ENCODE assay signal across 18 cellular contexts in the genomic region with DNA sequence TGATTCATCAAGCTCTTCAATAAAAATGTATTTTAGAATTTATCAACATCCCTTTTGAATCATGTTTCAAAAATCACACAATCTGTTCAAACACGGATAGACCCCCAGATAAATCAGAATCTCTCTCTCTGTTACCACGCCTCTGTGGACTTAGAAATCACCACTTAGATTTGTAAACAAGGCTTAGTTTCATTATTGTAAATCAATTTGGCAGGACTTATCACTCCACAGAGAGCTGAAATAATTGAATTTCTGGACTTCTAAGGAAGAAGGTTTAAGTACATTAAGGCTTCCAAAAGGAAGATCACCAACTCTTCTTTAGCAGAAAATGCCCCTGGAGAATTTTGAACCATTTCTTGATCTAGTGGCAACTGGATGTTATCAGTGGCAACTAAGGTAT.
DNase-seq lines count a peak whose midpoint lies in the region; ATAC-seq and TF ChIP-seq lines count a peak whose summit lies in the region.
"Had no signal": no experiment of that assay in that cellular context is flagged by ENCODE, and none has a peak within 500 bp of the region (broad histone marks: within the 10 kb centered on the region; RNA-seq: fewer than 3 reads in every experiment).

No MANE protein-coding gene starts in this region.

- H3K9me3 ChIP-seq in CD4-positive, alpha-beta memory T cell (ENCODE audit: control insufficient read depth in 1 of 2, low read length in 2 of 2), result no peaks in the 10 kb centered on the region
- no peaks in the 10 kb centered on the region for H3K9me3 ChIP-seq in naive thymus-derived CD4-positive, alpha-beta T cell (ENCODE audit: control insufficient read depth in 2 of 3, low read length in 3 of 3)
- H3K9me3 ChIP-seq in esophagus muscularis mucosa, result no peaks in the 10 kb centered on the region
- H3K9me3 ChIP-seq: body of pancreas had no signal

- no peaks in the 10 kb centered on the region for H3K36me3 Mint-ChIP-seq in activated CD4-positive, alpha-beta T cell treated with anti-CD3 and anti-CD28 coated beads, Interleukin-2, amount 10 ng/mL, durations not matched to agents 24 days and 14 days (ENCODE audit: low read depth)
- H3K36me3 Mint-ChIP-seq in CD4-positive, alpha-beta memory T cell, result no peaks in the 10 kb centered on the region
- no peaks in the 10 kb centered on the region for H3K36me3 Mint-ChIP-seq in WTC11
- peaks cover 0 to 3% (median 0%) of the 10 kb centered on the region in 5 donors for H3K36me3 Mint-ChIP-seq in naive thymus-derived CD4-positive, alpha-beta T cell

- intact Hi-C loops in activated CD4-positive, alpha-beta T cell treated with anti-CD3 and anti-CD28 coated beads, Interleukin-2, amount 10 ng/mL, durations not matched to agents 24 days and 14 days (cut with micrococcal nuclease), result no loop called here
- intact Hi-C loops in CD4-positive, alpha-beta memory T cell (cut with micrococcal nuclease), result no loop called here
- intact Hi-C loops in naive thymus-derived CD4-positive, alpha-beta T cell (cut with micrococcal nuclease), result loop anchor here (2.0 to 5.0 kb wide), 2 partner anchors 101 to 173 kb away; a partner anchor contains a TSS
- intact Hi-C loops in esophagus muscularis mucosa (cut with DNase I), result no loop called here

- no peaks in the 10 kb centered on the region for H3K27me3 Mint-ChIP-seq in activated CD4-positive, alpha-beta T cell treated with anti-CD3 and anti-CD28 coated beads, Interleukin-2, amount 10 ng/mL, durations not matched to agents 24 days and 14 days
- H3K27me3 Mint-ChIP-seq in CD4-positive, alpha-beta memory T cell, result no peaks in the 10 kb centered on the region
- H3K27me3 Mint-ChIP-seq in WTC11 (ENCODE audit: low read depth), result no peaks in the 10 kb centered on the region
- no peaks in the 10 kb centered on the region for H3K27me3 Mint-ChIP-seq in naive thymus-derived CD4-positive, alpha-beta T cell
- H3K27me3 Mint-ChIP-seq: dendritic cell treated with granulocyte-macrophage colony-stimulating factor and Interleukin-4, amounts not matched to agents 40 ng/mL and 50 ng/mL, for 4 days had no signal

- TF ChIP-seq POLR2A in esophagus muscularis mucosa (IDR thresholded peaks at IDR 0.05; ENCODE audit: low read depth), result no peak

- no peak overlapping the region for H3K4me3 ChIP-seq in CD4-positive, alpha-beta memory T cell (ENCODE audit: low read length in 2 of 2)
- no peak overlapping the region for H3K4me3 ChIP-seq in naive thymus-derived CD4-positive, alpha-beta T cell (ENCODE audit: low read length)
- H3K4me3 ChIP-seq in esophagus muscularis mucosa, result no peak overlapping the region
- H3K4me3 ChIP-seq: body of pancreas had no signal

- WGBS in esophagus muscularis mucosa, result 91% methylated on average over 2 of the region's 2 CpGs

- CTCF ChIA-PET in CD4-positive, alpha-beta memory T cell (lab: Charles Lee; ENCODE audit: partially characterized antibody), result no interaction called here
- CTCF ChIA-PET in WTC11 (lab: Charles Lee), result no interaction called here
- CTCF ChIA-PET in naive thymus-derived CD4-positive, alpha-beta T cell (lab: Charles Lee), result interaction anchor here (1.2 kb wide), 1 partner anchor 99 kb away, joined by 3 read pairs; no protein-coding TSS in a partner anchor

- peak overlapping the region; percentile 44 for H3K27ac ChIP-seq in CD4-positive, alpha-beta memory T cell (ENCODE audit: low read depth, low read length)
- H3K27ac ChIP-seq in naive thymus-derived CD4-positive, alpha-beta T cell (ENCODE audit: low read depth, low read length), result peak overlapping the region; percentile 57
- H3K27ac ChIP-seq in esophagus muscularis mucosa (replicated peaks in 1 of 4), result no peak overlapping the region
- H3K27ac ChIP-seq: body of pancreas had no signal

- peaks cover 41% of the 10 kb centered on the region for H3K4me1 ChIP-seq in CD4-positive, alpha-beta memory T cell (ENCODE audit: insufficient read depth, low read length)
- H3K4me1 ChIP-seq in naive thymus-derived CD4-positive, alpha-beta T cell (ENCODE audit: control insufficient read depth in 2 of 2, insufficient read depth in 2 of 2, low read length in 2 of 2), result peaks cover 0 to 38% of the 10 kb centered on the region in 2 donors
- peaks cover 33 to 55% (median 42%) of the 10 kb centered on the region in 4 donors for H3K4me1 ChIP-seq in esophagus muscularis mucosa

- peaks cover 36% of the 10 kb centered on the region for H3K4me1 Mint-ChIP-seq in activated CD4-positive, alpha-beta T cell treated with anti-CD3 and anti-CD28 coated beads, Interleukin-2, amount 10 ng/mL, durations not matched to agents 24 days and 14 days
- peaks cover 32 to 47% (median 40%) of the 10 kb centered on the region in 4 donors for H3K4me1 Mint-ChIP-seq in CD4-positive, alpha-beta memory T cell
- peaks cover 93% of the 10 kb centered on the region for H3K4me1 Mint-ChIP-seq in WTC11
- peaks cover 23 to 69% (median 55%) of the 10 kb centered on the region in 7 donors for H3K4me1 Mint-ChIP-seq in naive thymus-derived CD4-positive, alpha-beta T cell

- no peak for DNase-seq in activated CD4-positive, alpha-beta T cell treated with anti-CD3 and anti-CD28 coated beads, Interleukin-2, amount 10 ng/mL, durations not matched to agents 24 days and 14 days
- DNase-seq in activated CD4-positive, alpha-beta T cell treated with anti-CD3 and anti-CD28 coated beads, Interleukin-2, amount 50 U/mL, for 48 hours, result no peak
- DNase-seq in CD4-positive, alpha-beta memory T cell, result no peak
- DNase-seq in WTC11 (ENCODE audit: low spot score) (no peak), NCI-H345 (lab: John Stamatoyannopoulos, UW) (no peak), AG08396 (ENCODE audit: low spot score) (no peak), esophagus muscularis mucosa (ENCODE audit: extremely low spot score) (no peak)
- DNase-seq in naive thymus-derived CD4-positive, alpha-beta T cell, result no peak
- DNase-seq: activated CD4-positive, alpha-beta T cell treated with anti-CD3 and anti-CD28 coated beads for 4 hours; activated effector memory CD4-positive, alpha-beta T cell treated with Interleukin-2 at 50 U/mL for 16 hours; body of pancreas; Calu3; head of caudate nucleus; NCI-H1417 treated with DMSO at 0.1 percent for 48 hours; SHP77; stimulated activated naive CD4-positive, alpha-beta T cell had no signal

- no peak for TF ChIP-seq CTCF in WTC11 (IDR thresholded peaks at IDR 0.05)
- no peak for TF ChIP-seq CTCF in esophagus muscularis mucosa (IDR thresholded peaks at IDR 0.05)

- no peaks in the 10 kb centered on the region for H3K27me3 ChIP-seq in CD4-positive, alpha-beta memory T cell (ENCODE audit: insufficient read depth, low read length)
- no peaks in the 10 kb centered on the region for H3K27me3 ChIP-seq in naive thymus-derived CD4-positive, alpha-beta T cell (ENCODE audit: control insufficient read depth in 2 of 2, insufficient read depth in 2 of 2, low read length in 2 of 2)
- no peaks in the 10 kb centered on the region for H3K27me3 ChIP-seq in esophagus muscularis mucosa
- H3K27me3 ChIP-seq: body of pancreas had no signal

- H3K9me3 Mint-ChIP-seq in activated CD4-positive, alpha-beta T cell treated with anti-CD3 and anti-CD28 coated beads, Interleukin-2, amount 10 ng/mL, durations not matched to agents 24 days and 14 days, result no peaks in the 10 kb centered on the region
- H3K9me3 Mint-ChIP-seq in CD4-positive, alpha-beta memory T cell, result peaks cover 0 to 2% (median 0%) of the 10 kb centered on the region in 8 donors
- H3K9me3 Mint-ChIP-seq in WTC11, result no peaks in the 10 kb centered on the region
- H3K9me3 Mint-ChIP-seq in naive thymus-derived CD4-positive, alpha-beta T cell, result peaks cover 0 to 2% (median 0%) of the 10 kb centered on the region in 11 donors
- H3K9me3 Mint-ChIP-seq: dendritic cell treated with granulocyte-macrophage colony-stimulating factor and Interleukin-4, amounts not matched to agents 40 ng/mL and 50 ng/mL, for 4 days had no signal

- no peaks in the 10 kb centered on the region for H3K36me3 ChIP-seq in CD4-positive, alpha-beta memory T cell (ENCODE audit: insufficient read depth, low read length)
- no peaks in the 10 kb centered on the region for H3K36me3 ChIP-seq in naive thymus-derived CD4-positive, alpha-beta T cell (ENCODE audit: control insufficient read depth in 2 of 3, insufficient read depth in 3 of 3, low read length in 3 of 3)
- H3K36me3 ChIP-seq in esophagus muscularis mucosa, result no peaks in the 10 kb centered on the region

- H3K4me3 Mint-ChIP-seq in activated CD4-positive, alpha-beta T cell treated with anti-CD3 and anti-CD28 coated beads, Interleukin-2, amount 10 ng/mL, durations not matched to agents 24 days and 14 days, result peak overlapping the region; percentile 83
- peak overlapping the region; percentile 13 to 90 (median 85) for H3K4me3 Mint-ChIP-seq in CD4-positive, alpha-beta memory T cell
- H3K4me3 Mint-ChIP-seq in WTC11, result no peak overlapping the region
- H3K4me3 Mint-ChIP-seq in naive thymus-derived CD4-positive, alpha-beta T cell, result peak overlapping the region; percentile 10 to 94 (median 86)
- H3K4me3 Mint-ChIP-seq: dendritic cell treated with granulocyte-macrophage colony-stimulating factor and Interleukin-4, amounts not matched to agents 40 ng/mL and 50 ng/mL, for 4 days; neural crest cell had no signal

- POLR2A ChIA-PET in CD4-positive, alpha-beta memory T cell (lab: Charles Lee; ENCODE audit: partially characterized antibody), result interaction anchor here (1.0 to 2.7 kb wide), 3 partner anchors 8 to 335 kb away, joined by 3 to 9 read pairs (median 4); no protein-coding TSS in a partner anchor
- POLR2A ChIA-PET in WTC11 (lab: Charles Lee), result no interaction called here
- POLR2A ChIA-PET in naive thymus-derived CD4-positive, alpha-beta T cell (lab: Charles Lee), result interaction anchor here (0.9 kb wide), 1 partner anchor 101 kb away, joined by 3 read pairs; a partner anchor contains a TSS

- no peak overlapping the region for H3K27ac Mint-ChIP-seq in activated CD4-positive, alpha-beta T cell treated with anti-CD3 and anti-CD28 coated beads, Interleukin-2, amount 10 ng/mL, durations not matched to agents 24 days and 14 days
- peak overlapping the region; percentile 53 to 93 (median 85) for H3K27ac Mint-ChIP-seq in CD4-positive, alpha-beta memory T cell
- peak overlapping the region; percentile 81 for H3K27ac Mint-ChIP-seq in WTC11
- H3K27ac Mint-ChIP-seq in naive thymus-derived CD4-positive, alpha-beta T cell, result peak overlapping the region; percentile 87 to 94 (median 91)
- H3K27ac Mint-ChIP-seq: dendritic cell treated with granulocyte-macrophage colony-stimulating factor and Interleukin-4, amounts not matched to agents 40 ng/mL and 50 ng/mL, for 4 days had no signal

- no peak for ATAC-seq in WTC11
- no peak for ATAC-seq in naive thymus-derived CD4-positive, alpha-beta T cell
- ATAC-seq: body of pancreas had no signal

- no peak for TF ChIP-seq EP300 in esophagus muscularis mucosa (IDR thresholded peaks at IDR 0.05)

TF ChIP-seq in WTC11, 78 proteins besides CTCF, POLR2A, EP300 and RAD21 (continues in another document):
- TF ChIP-seq SP1 (CRISPR knock-in tag; conservative IDR thresholded peaks at IDR 0.05), result no peak
- TF ChIP-seq MYBL2 (CRISPR knock-in tag; IDR thresholded peaks at IDR 0.05), result no peak
- no peak for TF ChIP-seq KAT7 (CRISPR knock-in tag; IDR thresholded peaks at IDR 0.05; ENCODE audit: borderline replicate concordance)
- TF ChIP-seq CBFB (CRISPR knock-in tag; IDR thresholded peaks at IDR 0.05; ENCODE audit: low read depth), result no peak

Comparison
In these comparisons a context has a peak if more than half of its experiments do, and no peak if none do; other contexts are left out.
1. H3K27ac ChIP-seq: peak in CD4-positive, alpha-beta memory T cell (single experiment) and naive thymus-derived CD4-positive, alpha-beta T cell (single experiment); none in esophagus muscularis mucosa (0 of 4).
2. intact Hi-C loops: an anchor here in naive thymus-derived CD4-positive, alpha-beta T cell (2.0 to 5.0 kb wide); none called in activated CD4-positive, alpha-beta T cell treated with anti-CD3 and anti-CD28 coated beads, Interleukin-2, amount 10 ng/mL, durations not matched to agents 24 days and 14 days, CD4-positive, alpha-beta memory T cell and esophagus muscularis mucosa.